Comparison of ENCODE assay signal across 8 cellular contexts in the genomic region with DNA sequence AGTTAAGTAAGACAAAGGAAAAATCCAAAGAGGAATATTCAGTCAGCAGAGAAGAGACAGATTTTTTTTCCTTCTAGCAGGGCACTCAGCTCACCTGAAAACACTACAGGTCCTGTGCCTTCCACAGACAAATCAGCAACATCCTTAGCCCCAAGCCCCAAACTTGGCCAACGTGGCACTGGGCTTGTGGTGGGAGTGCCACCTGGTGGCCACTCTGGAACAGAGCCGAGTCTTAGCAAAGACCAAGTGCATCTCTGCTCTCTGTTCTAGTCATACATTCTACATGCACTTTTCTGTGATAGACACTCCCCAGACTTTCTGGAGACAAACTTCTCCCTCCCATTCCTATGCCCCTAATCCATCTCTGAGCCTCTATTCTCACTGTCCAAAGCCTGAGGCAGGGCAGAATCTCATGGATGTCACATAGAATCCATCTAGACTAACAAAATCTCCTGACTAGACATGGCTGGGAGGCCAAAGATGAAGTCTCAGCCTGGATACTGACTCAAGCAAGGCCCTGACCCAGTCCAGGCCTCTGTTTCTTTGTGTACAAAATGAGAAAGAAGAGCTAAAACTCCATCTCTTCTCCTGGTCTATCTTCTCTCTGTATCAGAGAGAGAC. TPM values are rescaled to one million over a fixed set of nuclear protein-coding genes. Genes with fewer than 3 reads are reported as not detected.
DNase-seq lines count a peak whose midpoint lies in the region; ATAC-seq and TF ChIP-seq lines count a peak whose summit lies in the region.

No MANE protein-coding gene starts in this region.

- CTCF ChIA-PET in activated B cell treated with CpG ODN at 0.5 μM for 24 hours (lab: Charles Lee): interaction anchor here (0.6 to 17.7 kb wide), 14 partner anchors 9 to 251 kb away, joined by 3 to 403 read pairs (median 4); a partner anchor contains a TSS

- peaks cover 40% of the 10 kb centered on the region for H3K4me1 Mint-ChIP-seq in activated B cell treated with CpG ODN at 0.5 μM for 24 hours

- intact Hi-C loops in activated B cell treated with CpG ODN at 0.5 μM for 24 hours (cut with micrococcal nuclease): loop anchor here (1.0 to 5.0 kb wide), 6 partner anchors 22 to 193 kb away; a partner anchor contains a TSS

- peak; percentile 82 for DNase-seq in CD1c-positive myeloid dendritic cell (ENCODE audit: extremely low spot score)
- peak; percentile 57 for DNase-seq in HCEC 1CT
- peak; percentile 69 for DNase-seq in NCI-H2196 (lab: John Stamatoyannopoulos, UW; ENCODE audit: unreplicated experiment)
- peak; percentile 67 for DNase-seq in activated B cell treated with CpG ODN at 0.5 μM for 24 hours
- DNase-seq in brain pericyte (ENCODE audit: low read depth, low spot score): peak; percentile 32
- peak; percentile 89 for DNase-seq in inferior parietal cortex (ENCODE audit: extremely low spot score)
- peak; percentile 80 for DNase-seq in stimulated activated CD4-positive, alpha-beta T cell treated with anti-CD3 and anti-CD28 coated beads, Interleukin-1b, Interleukin-23, amount 100 ng/mL, for 48 hours

- ATAC-seq in activated B cell treated with CpG ODN at 0.5 μM for 24 hours (ENCODE audit: low read depth): peak; percentile 53
- ATAC-seq in HG02678 (IDR thresholded peaks at IDR 0.05; ENCODE audit: unreplicated experiment): no peak

- H3K36me3 Mint-ChIP-seq in activated B cell treated with CpG ODN at 0.5 μM for 24 hours (ENCODE audit: low read depth): peaks cover 3% of the 10 kb centered on the region

- POLR2A ChIA-PET in activated B cell treated with CpG ODN at 0.5 μM for 24 hours (lab: Charles Lee): interaction anchor here (0.6 to 2.2 kb wide), 6 partner anchors 22 to 733 kb away, joined by 3 to 17 read pairs (median 4); a partner anchor contains a TSS

- H3K9me3 Mint-ChIP-seq in activated B cell treated with CpG ODN at 0.5 μM for 24 hours: no peaks in the 10 kb centered on the region

- peak overlapping the region; percentile 28 for H3K4me3 Mint-ChIP-seq in activated B cell treated with CpG ODN at 0.5 μM for 24 hours

- TF ChIP-seq CTCF in activated B cell treated with CpG ODN at 0.5 μM for 24 hours (IDR thresholded peaks at IDR 0.05): peak; percentile 54

- no peaks in the 10 kb centered on the region for H3K27me3 Mint-ChIP-seq in activated B cell treated with CpG ODN at 0.5 μM for 24 hours

- H3K27ac Mint-ChIP-seq in activated B cell treated with CpG ODN at 0.5 μM for 24 hours: peak overlapping the region; percentile 73

RNA-seq across cellular contexts. Expression of a gene that starts 5.0 kb away (rescaled TPM):
- 159 and 178 TPM in 2 replicates for total RNA-seq in activated B cell treated with CpG ODN at 0.5 μM for 24 hours

RNA-seq across cellular contexts. Expression of a gene that starts 22.2 kb away (rescaled TPM):
- 40.6 and 48.8 TPM in 2 replicates for total RNA-seq in activated B cell treated with CpG ODN at 0.5 μM for 24 hours

Comparison
In these comparisons a context has a peak if more than half of its experiments do, and no peak if none do; other contexts are left out.
1. DNase-seq: peak in every context shown above with its lines; median percentile 89 in inferior parietal cortex; 82 in CD1c-positive myeloid dendritic cell; 80 in stimulated activated CD4-positive, alpha-beta T cell treated with anti-CD3 and anti-CD28 coated beads, Interleukin-1b, Interleukin-23, amount 100 ng/mL, for 48 hours; 69 in NCI-H2196; 67 in activated B cell treated with CpG ODN at 0.5 μM for 24 hours; 57 in HCEC 1CT; 32 in brain pericyte.